ENCODE assay signal across 24 cellular contexts in genomic region chr5:73615947-73616346, GRCh38. TPM values are rescaled to one million over a fixed set of nuclear protein-coding genes. Genes with fewer than 3 reads are reported as not detected.
A peak's percentile ranks its signal among the peaks of the same experiment; 100 is the strongest.
DNase-seq lines count a peak whose midpoint lies in the region; ATAC-seq and TF ChIP-seq lines count a peak whose summit lies in the region.
"Had no signal": no experiment of that assay in that cellular context is flagged by ENCODE, and none has a peak within 500 bp of the region (broad histone marks: within the 10 kb centered on the region; RNA-seq: fewer than 3 reads in every experiment).

No MANE protein-coding gene starts in this region.

- no peak overlapping the region for H3K4me3 Mint-ChIP-seq in GM23338
- no peak overlapping the region for H3K4me3 Mint-ChIP-seq in stimulated activated memory B cell treated with anti-CD40 and anti-IgM and Interleukin-4, amounts not matched to agents 10 μg/mL and 1 μg/mL and 100 μg/mL, for 72 hours
- H3K4me3 Mint-ChIP-seq: CD14-positive monocyte; CD4-positive, alpha-beta memory T cell; CD4-positive, CD25-positive, alpha-beta regulatory T cell; CD8-positive, alpha-beta memory T cell had no signal

- no peaks in the 10 kb centered on the region for H3K36me3 ChIP-seq in GM23338 (ENCODE audit: insufficient read depth)
- no peaks in the 10 kb centered on the region for H3K36me3 ChIP-seq in RWPE2 (ENCODE audit: low read depth)
- no peaks in the 10 kb centered on the region for H3K36me3 ChIP-seq in thyroid gland
- H3K36me3 ChIP-seq: BE2C, BLaER1 had no signal

- H3K27ac ChIP-seq in GM23338 (ENCODE audit: low read depth) = no peak overlapping the region
- peak overlapping the region; percentile 44 for H3K27ac ChIP-seq in RWPE2 (ENCODE audit: poor library complexity, severe bottlenecking)
- peak overlapping the region; percentile 49 for H3K27ac ChIP-seq in epithelial cell of prostate
- no peak overlapping the region for H3K27ac ChIP-seq in thyroid gland
- H3K27ac ChIP-seq: BLaER1 had no signal

- TF ChIP-seq POLR2A in thyroid gland (IDR thresholded peaks at IDR 0.05) = no peak

- DNase-seq in GM23338 (ENCODE audit: low spot score) (no peak), NCI-H69 (lab: John Stamatoyannopoulos, UW) (peak; percentile 63), RWPE2 (ENCODE audit: low spot score) (no peak), epithelial cell of prostate (ENCODE audit: low read depth, low spot score) (no peak), thyroid gland (no peak), hypothalamus (lab: John Stamatoyannopoulos, UW) (no peak), NCI-H82 (lab: John Stamatoyannopoulos, UW) (no peak)
- DNase-seq: 8988T; ACHN; BE2C; C1 segment of cervical spinal cord; CD4-positive, alpha-beta memory T cell; CD4-positive, CD25-positive, alpha-beta regulatory T cell; CD8-positive, alpha-beta memory T cell; COR-L47; DMS153; DMS79; DND-41; EL; GDM1 had no signal

- H3K4me3 ChIP-seq in GM23338 (no peak overlapping the region), RWPE2 (ENCODE audit: severe bottlenecking) (no peak overlapping the region), thyroid gland (replicated peaks in 1 of 3) (no peak overlapping the region)
- H3K4me3 ChIP-seq: BLaER1, GM12878 had no signal

- ATAC-seq in GM23338 = peak; percentile 62
- ATAC-seq in RWPE2 (ENCODE audit: low read depth) = no peak
- no peak for ATAC-seq in stimulated activated memory B cell treated with anti-CD40 and anti-IgM and Interleukin-4, amounts not matched to agents 10 μg/mL and 1 μg/mL and 100 μg/mL, for 72 hours
- ATAC-seq: GM12878 had no signal

- H3K27ac Mint-ChIP-seq in GM23338 = no peak overlapping the region
- no peak overlapping the region for H3K27ac Mint-ChIP-seq in stimulated activated memory B cell treated with anti-CD40 and anti-IgM and Interleukin-4, amounts not matched to agents 10 μg/mL and 1 μg/mL and 100 μg/mL, for 72 hours
- H3K27ac Mint-ChIP-seq: CD14-positive monocyte; CD4-positive, alpha-beta memory T cell had no signal

- H3K9me2 ChIP-seq in GM23338 (ENCODE audit: insufficient read depth) = no peaks in the 10 kb centered on the region

- H3K36me3 Mint-ChIP-seq in GM23338 (ENCODE audit: low read depth) = no peaks in the 10 kb centered on the region
- H3K36me3 Mint-ChIP-seq in stimulated activated memory B cell treated with anti-CD40 and anti-IgM and Interleukin-4, amounts not matched to agents 10 μg/mL and 1 μg/mL and 100 μg/mL, for 72 hours = no peaks in the 10 kb centered on the region
- H3K36me3 Mint-ChIP-seq: CD14-positive monocyte; CD4-positive, alpha-beta memory T cell; CD4-positive, CD25-positive, alpha-beta regulatory T cell; CD8-positive, alpha-beta memory T cell had no signal

- H2AFZ ChIP-seq in GM23338 = no peak overlapping the region

- H3K27me3 Mint-ChIP-seq in GM23338 (ENCODE audit: insufficient read depth, low read depth, poor library complexity) = peaks cover 2% of the 10 kb centered on the region
- peaks cover 48% of the 10 kb centered on the region for H3K27me3 Mint-ChIP-seq in stimulated activated memory B cell treated with anti-CD40 and anti-IgM and Interleukin-4, amounts not matched to agents 10 μg/mL and 1 μg/mL and 100 μg/mL, for 72 hours

- H3F3A ChIP-seq in GM23338 (replicated peaks; ENCODE audit: low read depth) = no peaks in the 10 kb centered on the region

- 94% methylated on average over 4 of the region's 4 CpGs for WGBS in thyroid gland, 2 donors

- H3K9me3 ChIP-seq in RWPE2 (ENCODE audit: severe bottlenecking) (no peaks in the 10 kb centered on the region), thyroid gland (no peaks in the 10 kb centered on the region)
- H3K9me3 ChIP-seq: BE2C had no signal

- H3K4me2 ChIP-seq in GM23338 = no peak overlapping the region
- H3K4me2 ChIP-seq: BLaER1 had no signal

- H3K27me3 ChIP-seq in GM23338 (ENCODE audit: insufficient read depth) (no peaks in the 10 kb centered on the region), RWPE2 (ENCODE audit: insufficient read depth, poor library complexity, severe bottlenecking) (no peaks in the 10 kb centered on the region), thyroid gland (no peaks in the 10 kb centered on the region)
- H3K27me3 ChIP-seq: BE2C, BLaER1 had no signal

- H3K4me1 ChIP-seq in GM23338 (ENCODE audit: insufficient read depth) (no peaks in the 10 kb centered on the region), RWPE2 (ENCODE audit: insufficient read depth, poor library complexity, severe bottlenecking) (peaks cover 12% of the 10 kb centered on the region), thyroid gland (no peaks in the 10 kb centered on the region)
- H3K4me1 ChIP-seq: BLaER1 had no signal

- no peak for TF ChIP-seq CTCF in GM23338 (conservative IDR thresholded peaks at IDR 0.05; ENCODE audit: low read depth in 2 of 2)
- TF ChIP-seq CTCF in RWPE2 (IDR thresholded peaks at IDR 0.05; ENCODE audit: poor library complexity, severe bottlenecking) = no peak
- TF ChIP-seq CTCF in thyroid gland (IDR thresholded peaks at IDR 0.05) = no peak

- H3K4me1 Mint-ChIP-seq in GM23338 = peaks cover 12% of the 10 kb centered on the region; the same call in 2 of the 3 replicates
- no peaks in the 10 kb centered on the region for H3K4me1 Mint-ChIP-seq in stimulated activated memory B cell treated with anti-CD40 and anti-IgM and Interleukin-4, amounts not matched to agents 10 μg/mL and 1 μg/mL and 100 μg/mL, for 72 hours
- H3K4me1 Mint-ChIP-seq: CD14-positive monocyte; CD4-positive, alpha-beta memory T cell; CD4-positive, CD25-positive, alpha-beta regulatory T cell had no signal

- no peaks in the 10 kb centered on the region for H3K79me2 ChIP-seq in GM23338 (replicated peaks; ENCODE audit: insufficient read depth)

- H3K9me3 Mint-ChIP-seq in GM23338 = no peaks in the 10 kb centered on the region
- H3K9me3 Mint-ChIP-seq in stimulated activated memory B cell treated with anti-CD40 and anti-IgM and Interleukin-4, amounts not matched to agents 10 μg/mL and 1 μg/mL and 100 μg/mL, for 72 hours = peaks cover under 1% of the 10 kb centered on the region
- H3K9me3 Mint-ChIP-seq: CD4-positive, CD25-positive, alpha-beta regulatory T cell; CD8-positive, alpha-beta memory T cell had no signal

- intact Hi-C loops in thyroid gland (cut with DNase I) = no loop called here

- no peaks in the 10 kb centered on the region for H4K20me1 ChIP-seq in GM23338 (replicated peaks; ENCODE audit: insufficient read depth)
- H4K20me1 ChIP-seq: BLaER1 had no signal

TF ChIP-seq in GM23338, 12 proteins besides CTCF, POLR2A, EP300 and RAD21 (continues in another document):
- TF ChIP-seq ETS1 (IDR thresholded peaks at IDR 0.05) = no peak
- TF ChIP-seq STAT1 (IDR thresholded peaks at IDR 0.05; ENCODE audit: unreplicated experiment) = no peak
- TF ChIP-seq POLR2AphosphoS5 (IDR thresholded peaks at IDR 0.05; ENCODE audit: low read depth) = no peak
- no peak for TF ChIP-seq JUNB (IDR thresholded peaks at IDR 0.05; ENCODE audit: unreplicated experiment)

RNA-seq across cellular contexts. Expression of gene ARHGEF28, which starts 10.0 kb away (rescaled TPM):
- total RNA-seq in GM23338 (2014; rRNA removed; shearing (Covaris generic)) = 1.0 and 1.3 TPM in 2 replicates
- polyA plus RNA-seq in GM23338 (2016; fragmentation: Nextera tagmentation; extraction: Ambion mirVana) = 0.39 and 0.64 TPM in 2 replicates
- total RNA-seq in thyroid gland = 10 to 100 TPM; 43.6 to 58.8 (median 55.3) TPM
- total RNA-seq: CD4-positive, alpha-beta memory T cell; CD4-positive, CD25-positive, alpha-beta regulatory T cell had no signal
- polyA plus RNA-seq: CD14-positive monocyte; CD4-positive, alpha-beta memory T cell; CD4-positive, CD25-positive, alpha-beta regulatory T cell had no signal

RNA-seq across cellular contexts. Expression of gene UTP15, which starts 50.4 kb away (rescaled TPM):
- total RNA-seq in GM23338 (2014; rRNA removed; shearing (Covaris generic)) = 33.9 and 59.0 TPM in 2 replicates
- 13.4 and 16.5 TPM in 2 replicates for polyA plus RNA-seq in GM23338 (2016; fragmentation: Nextera tagmentation; extraction: Ambion mirVana)
- total RNA-seq in thyroid gland = 10 to 100 TPM; 20.6 to 35.1 (median 30.7) TPM

RNA-seq across cellular contexts. Expression of gene ANKRA2, which starts 50.5 kb away (rescaled TPM):
- total RNA-seq in GM23338 (2014; rRNA removed; shearing (Covaris generic)) = 13.1 and 28.7 TPM in 2 replicates
- 15.3 and 18.7 TPM in 2 replicates for polyA plus RNA-seq in GM23338 (2016; fragmentation: Nextera tagmentation; extraction: Ambion mirVana)
- 10 to 100 TPM; 43.1 to 82.1 (median 65.0) TPM for total RNA-seq in thyroid gland

Comparison
In these comparisons a context has a peak if more than half of its experiments do, and no peak if none do; other contexts are left out.
1. H3K27ac ChIP-seq: peak in RWPE2 (single experiment) and epithelial cell of prostate (single experiment); none in GM23338 (single experiment) and thyroid gland (0 of 3).
2. RNA of gene ARHGEF28, which starts 10.0 kb away (total RNA-seq): 43.6 to 58.8 TPM in thyroid gland; 1.0 to 1.3 TPM in GM23338; every median in the first group is over 10 times any median in the second.